2 cellular contexts compared by ENCODE assay signal in genomic region chr11:123233280-123233977, GRCh38.
TF ChIP-seq lines count a peak whose summit lies in the region.

No MANE protein-coding gene starts in this region.

TF ChIP-seq in SK-N-SH, 30 proteins besides CTCF, POLR2A, EP300 and RAD21 (continued from another document):
- no peak for TF ChIP-seq IRF3 (IDR thresholded peaks at IDR 0.05; ENCODE audit: low read depth, low read length)
- no peak for TF ChIP-seq TCF12 (IDR thresholded peaks at IDR 0.05)
- TF ChIP-seq ELF1 (IDR thresholded peaks at IDR 0.05): no peak
- no peak for TF ChIP-seq USF1 (IDR thresholded peaks at IDR 0.05; ENCODE audit: borderline replicate concordance, low read depth)
- TF ChIP-seq EZH2phosphoT487 (IDR thresholded peaks at IDR 0.05; ENCODE audit: borderline replicate concordance, low read depth): no peak
- TF ChIP-seq RXRA (IDR thresholded peaks at IDR 0.05; ENCODE audit: borderline replicate concordance, low read depth): no peak
- TF ChIP-seq CHD2 (IDR thresholded peaks at IDR 0.05; ENCODE audit: low read length, partially characterized antibody): no peak
- TF ChIP-seq TAF1 (IDR thresholded peaks at IDR 0.05; ENCODE audit: borderline replicate concordance, low read depth, low read length): no peak
TF ChIP-seq in SK-N-SH: peak in this region for 0.

TF ChIP-seq in SK-N-SH treated with all-trans-retinoic acid at 6 μM for 48 hours, 23 proteins besides CTCF, POLR2A, EP300 and RAD21 (continued from another document):
- TF ChIP-seq SNAI2 (CRISPR knock-in tag; IDR thresholded peaks at IDR 0.05): no peak
